In the genomic region with DNA sequence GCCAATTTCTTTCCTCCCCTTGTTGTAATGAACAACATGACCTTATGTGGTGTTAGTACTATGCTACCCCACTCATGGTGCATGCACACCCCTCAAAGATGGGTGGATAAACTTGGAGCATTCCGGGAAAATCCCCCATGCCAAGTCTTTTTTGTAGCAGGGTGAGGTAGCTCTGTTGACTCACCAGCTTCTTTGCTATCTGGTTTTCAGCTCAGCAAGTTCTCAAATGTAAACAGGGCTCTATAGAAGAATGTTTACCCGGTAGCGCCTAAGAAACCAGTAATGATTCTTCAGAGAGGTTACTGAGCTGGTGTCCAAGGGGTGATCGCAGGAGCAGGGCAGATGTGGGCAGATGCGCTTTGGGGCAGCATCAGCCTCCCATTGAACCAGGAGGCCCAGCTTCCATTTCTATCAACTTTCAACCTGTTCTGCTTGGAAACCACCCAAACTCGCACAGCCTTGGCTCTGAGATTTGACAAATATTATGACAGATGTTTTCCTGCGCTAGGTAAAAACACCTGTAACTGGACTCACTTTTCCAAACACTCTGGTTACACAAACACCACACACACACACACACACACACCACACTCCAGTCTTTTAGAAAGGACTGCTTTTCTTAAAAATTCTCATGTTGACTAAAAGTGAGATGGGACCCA, we compare ENCODE assay signal across 16 cellular contexts.
DNase-seq lines count a peak whose midpoint lies in the region; ATAC-seq and TF ChIP-seq lines count a peak whose summit lies in the region.
"Had no signal": no experiment of that assay in that cellular context is flagged by ENCODE, and none has a peak within 500 bp of the region (broad histone marks: within the 10 kb centered on the region; RNA-seq: fewer than 3 reads in every experiment).

No MANE protein-coding gene starts in this region.

- intact Hi-C loops in prostate gland (cut with DNase I) (no loop called here), OCI-LY7 (cut with micrococcal nuclease; ENCODE audit: unreplicated experiment) (no loop called here)

- H3K9me3 ChIP-seq in HEK293 (ENCODE audit: control insufficient read depth, insufficient read depth, low read depth, low read length) (no peaks in the 10 kb centered on the region), WERI-Rb-1 (ENCODE audit: severe bottlenecking) (no peaks in the 10 kb centered on the region), prostate gland (no peaks in the 10 kb centered on the region), OCI-LY7 (ENCODE audit: low read length) (no peaks in the 10 kb centered on the region)
- H3K9me3 ChIP-seq: neutrophil had no signal

- WGBS in prostate gland, result 54% methylated on average over 7 of the region's 7 CpGs

- H3K27ac ChIP-seq in HEK293 (ENCODE audit: extremely low read depth, low read depth, low read length) (no peak overlapping the region), WERI-Rb-1 (peak overlapping the region; percentile 94), foreskin keratinocyte (no peak overlapping the region), prostate gland (peak overlapping the region; percentile 21 to 41), OCI-LY7 (ENCODE audit: low read depth, low read length, poor library complexity, severe bottlenecking) (no peak overlapping the region)
- H3K27ac ChIP-seq: neutrophil had no signal

- no peaks in the 10 kb centered on the region for H3K9me2 ChIP-seq in OCI-LY7 (ENCODE audit: insufficient read depth, low read length)

- H3K79me2 ChIP-seq in OCI-LY7 (ENCODE audit: insufficient read depth, low read depth, low read length), result no peaks in the 10 kb centered on the region

- DNase-seq in WERI-Rb-1 (no peak), foreskin keratinocyte (peak in 1 of 2 donors; percentile 20), prostate gland (ENCODE audit: low spot score) (no peak), OCI-LY7 (ENCODE audit: low spot score) (no peak), NCI-H1105 (lab: John Stamatoyannopoulos, UW) (no peak)
- DNase-seq in activated naive CD4-positive, alpha-beta T cell treated with anti-CD3 and anti-CD28 coated beads, Interleukin-2, amount 50 U/mL, for 72 hours (ENCODE audit: low spot score in 2 of 2), result no peak
- DNase-seq: activated CD8-positive, alpha-beta T cell treated with anti-CD3 and anti-CD28 coated beads, Interleukin-2, amount 10 ng/mL, durations not matched to agents 7 days and 5 days; activated effector memory CD4-positive, alpha-beta T cell treated with Interleukin-2 at 50 U/mL for 16 hours; COR-L47; NCI-H1694; NCI-H526 treated with DMSO at 0.1 percent for 48 hours; Right ventricle myocardium superior; stimulated activated naive CD4-positive, alpha-beta T cell treated with Interleukin-2 at 50 U/mL for 16 hours; T-helper 9 cell had no signal

- H3K36me3 ChIP-seq in HEK293 (ENCODE audit: control insufficient read depth in 2 of 2, insufficient read depth in 1 of 2, low read length in 2 of 2) (peaks cover 0 to 14% of the 10 kb centered on the region in 2 experiments; a peak in 1 of 3 replicates), WERI-Rb-1 (peaks cover 31% of the 10 kb centered on the region), prostate gland (no peaks in the 10 kb centered on the region), OCI-LY7 (ENCODE audit: insufficient read depth, low read length) (no peaks in the 10 kb centered on the region)

- TF ChIP-seq CTCF in HEK293 (tag by site-specific recombination; IDR thresholded peaks at IDR 0.05) (no peak), WERI-Rb-1 (IDR thresholded peaks at IDR 0.05; ENCODE audit: low read depth, low read length) (no peak), foreskin keratinocyte (conservative IDR thresholded peaks at IDR 0.05) (no peak), prostate gland (IDR thresholded peaks at IDR 0.05) (no peak), OCI-LY7 (conservative IDR thresholded peaks at IDR 0.05; ENCODE audit: low read length) (no peak)

- H3K36me3 Mint-ChIP-seq in activated naive CD4-positive, alpha-beta T cell treated with anti-CD3 and anti-CD28 coated beads, Interleukin-2, amount 50 U/mL, for 72 hours, result no peaks in the 10 kb centered on the region

- peak; percentile 61 for ATAC-seq in foreskin keratinocyte
- ATAC-seq in activated naive CD4-positive, alpha-beta T cell treated with anti-CD3 and anti-CD28 coated beads, Interleukin-2, amount 50 U/mL, for 72 hours, result no peak
- ATAC-seq: activated CD8-positive, alpha-beta T cell treated with anti-CD3 and anti-CD28 coated beads, Interleukin-2, amount 10 ng/mL, durations not matched to agents 7 days and 5 days had no signal

- no peak overlapping the region for H2AFZ ChIP-seq in OCI-LY7 (ENCODE audit: low read length)

- H3K4me3 ChIP-seq in HEK293 (ENCODE audit: low read depth, low read length) (no peak overlapping the region), WERI-Rb-1 (ENCODE audit: low read depth, low read length) (no peak overlapping the region), prostate gland (no peak overlapping the region), OCI-LY7 (ENCODE audit: low read depth, low read length, poor library complexity, severe bottlenecking) (no peak overlapping the region)

- no peak for TF ChIP-seq POLR2A in prostate gland (IDR thresholded peaks at IDR 0.05)

- CTCF ChIA-PET in HEK293 (lab: Yijun Ruan, JAX), result no interaction called here
- CTCF ChIA-PET in OCI-LY7 (lab: Charles Lee; ENCODE audit: unreplicated experiment), result no interaction called here

- H3K27ac Mint-ChIP-seq in activated naive CD4-positive, alpha-beta T cell treated with anti-CD3 and anti-CD28 coated beads, Interleukin-2, amount 50 U/mL, for 72 hours, result no peak overlapping the region
- H3K27ac Mint-ChIP-seq: activated CD8-positive, alpha-beta T cell treated with anti-CD3 and anti-CD28 coated beads, Interleukin-2, amount 10 ng/mL, durations not matched to agents 7 days and 5 days had no signal

- no peaks in the 10 kb centered on the region for H3K27me3 ChIP-seq in WERI-Rb-1 (ENCODE audit: insufficient read depth, low read depth, severe bottlenecking)
- H3K27me3 ChIP-seq in foreskin keratinocyte, result no peaks in the 10 kb centered on the region
- H3K27me3 ChIP-seq in prostate gland (replicated peaks; ENCODE audit: insufficient read depth), result no peaks in the 10 kb centered on the region
- H3K27me3 ChIP-seq: neutrophil had no signal

- POLR2A ChIA-PET in HEK293 (lab: Yijun Ruan, JAX) (no interaction called here), OCI-LY7 (lab: Charles Lee) (interaction anchor here (0.7 kb wide), 1 partner anchor 423 kb away, joined by 5 read pairs; no protein-coding TSS in a partner anchor)

- peaks cover 10% of the 10 kb centered on the region for H3K4me1 ChIP-seq in HEK293 (ENCODE audit: control insufficient read depth, insufficient read depth, low read length)
- peaks cover 23% of the 10 kb centered on the region for H3K4me1 ChIP-seq in foreskin keratinocyte
- H3K4me1 ChIP-seq in prostate gland (replicated peaks), result peaks cover 22% of the 10 kb centered on the region
- H3K4me1 ChIP-seq in OCI-LY7 (ENCODE audit: insufficient read depth, low read length, poor library complexity, severe bottlenecking), result peaks cover 10% of the 10 kb centered on the region

- H3K9me3 Mint-ChIP-seq in activated naive CD4-positive, alpha-beta T cell treated with anti-CD3 and anti-CD28 coated beads, Interleukin-2, amount 50 U/mL, for 72 hours, result no peaks in the 10 kb centered on the region

- H4K20me1 ChIP-seq in OCI-LY7 (ENCODE audit: insufficient read depth, low read length), result no peaks in the 10 kb centered on the region

- no peak overlapping the region for H3K4me2 ChIP-seq in OCI-LY7 (ENCODE audit: low read length)

- BruUV-seq in OCI-LY7 (replicated peaks; lab: Mats Ljungman, UMichigan), result no TSS peak

TF ChIP-seq in HEK293, 187 proteins besides CTCF, POLR2A, EP300 and RAD21:
- TF ChIP-seq ZFP69B (tag by site-specific recombination; IDR thresholded peaks at IDR 0.05) (no peak), SCRT2 (tag by site-specific recombination; IDR thresholded peaks at IDR 0.05) (0 out of 2 replicates have a peak, but pooled peaks have one; percentile 18), PRDM10 (tag by site-specific recombination; IDR thresholded peaks at IDR 0.05) (0 out of 2 replicates have a peak, but pooled peaks have one; percentile 15), GLIS1 (tag by site-specific recombination; IDR thresholded peaks at IDR 0.05) (peak; percentile 21; the same call in 1 of the 2 replicates)

Comparison
In these comparisons a context has a peak if more than half of its experiments do, and no peak if none do; other contexts are left out.
1. H3K27ac ChIP-seq: peak in WERI-Rb-1 (single experiment) and prostate gland (2 of 2); none in HEK293 (single experiment), foreskin keratinocyte (single experiment) and OCI-LY7 (single experiment).